15 cellular contexts compared by ENCODE assay signal in genomic region chr10:110396284-110396651, GRCh38.
DNase-seq lines count a peak whose midpoint lies in the region; ATAC-seq and TF ChIP-seq lines count a peak whose summit lies in the region.
"Had no signal": no experiment of that assay in that cellular context is flagged by ENCODE, and none has a peak within 500 bp of the region (broad histone marks: within the 10 kb centered on the region; RNA-seq: fewer than 3 reads in every experiment).

No MANE protein-coding gene starts in this region.

- peaks cover 39% of the 10 kb centered on the region for H3K4me1 Mint-ChIP-seq in activated naive CD8-positive, alpha-beta T cell treated with anti-CD3 and anti-CD28 coated beads, Interleukin-2, amount 50 U/mL, for 24 hours
- H3K4me1 Mint-ChIP-seq in activated naive CD8-positive, alpha-beta T cell treated with anti-CD3 and anti-CD28 coated beads for 36 hours, result peaks cover 9% of the 10 kb centered on the region
- H3K4me1 Mint-ChIP-seq in type B pancreatic cell (ENCODE audit: unreplicated experiment), result peaks cover 33% of the 10 kb centered on the region

- in situ Hi-C loops in GM13977 (cut with MboI; ENCODE audit: low pct_unique_long_range_greater_than_20kb, low sequenced_read_pairs, unreplicated experiment), result no loop called here

- H3K27ac Mint-ChIP-seq in activated naive CD8-positive, alpha-beta T cell treated with anti-CD3 and anti-CD28 coated beads, Interleukin-2, amount 50 U/mL, for 24 hours, result peak overlapping the region; percentile 60
- no peak overlapping the region for H3K27ac Mint-ChIP-seq in activated naive CD8-positive, alpha-beta T cell treated with anti-CD3 and anti-CD28 coated beads for 36 hours
- peak overlapping the region; percentile 78 for H3K27ac Mint-ChIP-seq in type B pancreatic cell
- H3K27ac Mint-ChIP-seq: T-cell had no signal

- no peaks in the 10 kb centered on the region for H3K9me3 Mint-ChIP-seq in activated naive CD8-positive, alpha-beta T cell treated with anti-CD3 and anti-CD28 coated beads, Interleukin-2, amount 50 U/mL, for 24 hours
- no peaks in the 10 kb centered on the region for H3K9me3 Mint-ChIP-seq in activated naive CD8-positive, alpha-beta T cell treated with anti-CD3 and anti-CD28 coated beads for 36 hours
- no peaks in the 10 kb centered on the region for H3K9me3 Mint-ChIP-seq in type B pancreatic cell
- H3K9me3 Mint-ChIP-seq: T-cell had no signal

- H3K27ac ChIP-seq in VCaP (peak overlapping the region; percentile 29; the same call in 1 of the 2 replicates), hepatocyte (peak overlapping the region; percentile 90), SJCRH30 (no peak overlapping the region)
- H3K27ac ChIP-seq: prostate gland had no signal

- no peak for DNase-seq in activated naive CD8-positive, alpha-beta T cell treated with anti-CD3 and anti-CD28 coated beads, Interleukin-2, amount 50 U/mL, for 24 hours
- no peak for DNase-seq in activated naive CD8-positive, alpha-beta T cell treated with anti-CD3 and anti-CD28 coated beads for 36 hours
- DNase-seq in hepatocyte (ENCODE audit: low spot score), result no peak
- no peak for DNase-seq in type B pancreatic cell (ENCODE audit: extremely low spot score, unreplicated experiment)
- DNase-seq in GM13977 (ENCODE audit: low spot score), result no peak
- DNase-seq in SJCRH30, result no peak
- DNase-seq: activated T-cell treated with anti-CD3 and anti-CD28 coated beads, Interleukin-2, amount 50 U/mL, for 1 hour; anterior cingulate cortex; cortex of kidney; NCI-H2029 treated with DMSO at 0.1 percent for 48 hours had no signal

- H4K20me1 ChIP-seq in hepatocyte (ENCODE audit: insufficient read depth, poor library complexity, severe bottlenecking), result no peaks in the 10 kb centered on the region

- H3K79me2 ChIP-seq in hepatocyte, result no peaks in the 10 kb centered on the region

- no peak overlapping the region for H3K4me2 ChIP-seq in hepatocyte

- no peaks in the 10 kb centered on the region for H3K27me3 Mint-ChIP-seq in activated naive CD8-positive, alpha-beta T cell treated with anti-CD3 and anti-CD28 coated beads, Interleukin-2, amount 50 U/mL, for 24 hours
- H3K27me3 Mint-ChIP-seq in activated naive CD8-positive, alpha-beta T cell treated with anti-CD3 and anti-CD28 coated beads for 36 hours, result no peaks in the 10 kb centered on the region
- H3K27me3 Mint-ChIP-seq in type B pancreatic cell, result peaks cover 4% of the 10 kb centered on the region

- H3K9me2 ChIP-seq in hepatocyte (replicated peaks; ENCODE audit: insufficient read depth), result no peaks in the 10 kb centered on the region

- 89% methylated on average over 1 of the region's 1 CpG for WGBS in hepatocyte (ENCODE audit: low lambda C conversion rate, missing lambda C conversion rate)

- H3K4me3 Mint-ChIP-seq in activated naive CD8-positive, alpha-beta T cell treated with anti-CD3 and anti-CD28 coated beads, Interleukin-2, amount 50 U/mL, for 24 hours, result no peak overlapping the region
- no peak overlapping the region for H3K4me3 Mint-ChIP-seq in activated naive CD8-positive, alpha-beta T cell treated with anti-CD3 and anti-CD28 coated beads for 36 hours
- no peak overlapping the region for H3K4me3 Mint-ChIP-seq in type B pancreatic cell
- H3K4me3 Mint-ChIP-seq: T-cell had no signal

- H3K9me3 ChIP-seq in hepatocyte (ENCODE audit: low read depth) (no peaks in the 10 kb centered on the region), SJCRH30 (replicated peaks) (no peaks in the 10 kb centered on the region)
- H3K9me3 ChIP-seq: esophagus muscularis mucosa, prostate gland had no signal

- H3K36me3 ChIP-seq in hepatocyte (replicated peaks; ENCODE audit: insufficient read depth, low read depth) (no peaks in the 10 kb centered on the region), SJCRH30 (no peaks in the 10 kb centered on the region)
- H3K36me3 ChIP-seq: esophagus muscularis mucosa, prostate gland had no signal

- TF ChIP-seq CTCF in VCaP (conservative IDR thresholded peaks at IDR 0.05) (no peak), hepatocyte (IDR thresholded peaks at IDR 0.05; ENCODE audit: poor library complexity) (no peak), type B pancreatic cell (conservative IDR thresholded peaks at IDR 0.05) (no peak), GM13977 (IDR thresholded peaks at IDR 0.05; ENCODE audit: extremely low read depth, insufficient read depth, missing control alignments) (no peak)

- H3K4me1 ChIP-seq in hepatocyte (ENCODE audit: insufficient read depth) (peaks cover 26% of the 10 kb centered on the region), SJCRH30 (peaks cover 11% of the 10 kb centered on the region)

- peaks cover 2% of the 10 kb centered on the region for H3K36me3 Mint-ChIP-seq in activated naive CD8-positive, alpha-beta T cell treated with anti-CD3 and anti-CD28 coated beads, Interleukin-2, amount 50 U/mL, for 24 hours (ENCODE audit: low read depth)
- no peaks in the 10 kb centered on the region for H3K36me3 Mint-ChIP-seq in activated naive CD8-positive, alpha-beta T cell treated with anti-CD3 and anti-CD28 coated beads for 36 hours
- H3K36me3 Mint-ChIP-seq in type B pancreatic cell, result no peaks in the 10 kb centered on the region
- H3K36me3 Mint-ChIP-seq: T-cell had no signal

- H2AFZ ChIP-seq in hepatocyte, result no peak overlapping the region

- H3K4me3 ChIP-seq in hepatocyte (no peak overlapping the region), SJCRH30 (no peak overlapping the region)
- H3K4me3 ChIP-seq: esophagus muscularis mucosa, prostate gland had no signal

- no peaks in the 10 kb centered on the region for H3K27me3 ChIP-seq in hepatocyte
- peaks cover 11% of the 10 kb centered on the region; the same call in 1 of the 2 replicates for H3K27me3 ChIP-seq in SJCRH30

- no peak for ATAC-seq in activated naive CD8-positive, alpha-beta T cell treated with anti-CD3 and anti-CD28 coated beads, Interleukin-2, amount 50 U/mL, for 24 hours
- no peak for ATAC-seq in HG03439 (IDR thresholded peaks at IDR 0.05; ENCODE audit: unreplicated experiment)
